ENCODE assay signal across 24 cellular contexts in the genomic region with DNA sequence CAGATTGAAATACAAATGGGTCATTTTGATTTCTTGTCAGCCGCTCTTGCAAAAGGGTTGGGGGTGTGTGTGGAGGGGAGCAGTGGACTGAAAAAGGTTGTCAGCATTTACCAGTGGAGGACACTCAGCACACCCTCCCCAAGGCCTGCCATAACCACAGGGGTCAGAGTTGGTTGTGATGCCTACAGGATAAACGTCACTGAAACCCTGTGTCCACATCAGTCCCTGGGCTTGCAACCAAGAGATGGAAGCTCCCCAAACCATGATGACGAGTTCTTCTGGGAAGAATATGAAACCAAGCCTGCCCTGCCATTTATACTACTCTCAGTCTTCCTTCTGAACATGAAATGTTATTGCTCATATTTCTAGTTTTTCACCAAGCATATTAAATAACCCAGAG. TPM values are rescaled to one million over a fixed set of nuclear protein-coding genes. Genes with fewer than 3 reads are reported as not detected.
DNase-seq lines count a peak whose midpoint lies in the region; ATAC-seq and TF ChIP-seq lines count a peak whose summit lies in the region.
"Had no signal": no experiment of that assay in that cellular context is flagged by ENCODE, and none has a peak within 500 bp of the region (broad histone marks: within the 10 kb centered on the region; RNA-seq: fewer than 3 reads in every experiment).

No MANE protein-coding gene starts in this region.

- H3K36me3 Mint-ChIP-seq in activated naive CD4-positive, alpha-beta T cell treated with anti-CD3 and anti-CD28 coated beads, Interleukin-2, amount 50 U/mL, for 24 hours: peaks cover under 1% of the 10 kb centered on the region
- peaks cover 2% of the 10 kb centered on the region for H3K36me3 Mint-ChIP-seq in activated naive CD8-positive, alpha-beta T cell treated with anti-CD3 and anti-CD28 coated beads, Interleukin-2, amount 50 U/mL, for 24 hours (ENCODE audit: low read depth)

- H3K4me3 Mint-ChIP-seq in activated naive CD4-positive, alpha-beta T cell treated with anti-CD3 and anti-CD28 coated beads, Interleukin-2, amount 50 U/mL, for 24 hours: no peak overlapping the region
- H3K4me3 Mint-ChIP-seq in activated naive CD8-positive, alpha-beta T cell treated with anti-CD3 and anti-CD28 coated beads, Interleukin-2, amount 50 U/mL, for 24 hours: no peak overlapping the region
- H3K4me3 Mint-ChIP-seq: activated naive CD4-positive, alpha-beta T cell treated with anti-CD3 and anti-CD28 coated beads for 36 hours; memory B cell had no signal

- peak overlapping the region; percentile 39 for H3K27ac Mint-ChIP-seq in activated naive CD4-positive, alpha-beta T cell treated with anti-CD3 and anti-CD28 coated beads, Interleukin-2, amount 50 U/mL, for 24 hours
- H3K27ac Mint-ChIP-seq in activated naive CD8-positive, alpha-beta T cell treated with anti-CD3 and anti-CD28 coated beads, Interleukin-2, amount 50 U/mL, for 24 hours: no peak overlapping the region
- H3K27ac Mint-ChIP-seq: activated naive CD4-positive, alpha-beta T cell treated with anti-CD3 and anti-CD28 coated beads for 36 hours; memory B cell had no signal

- H3K9me3 ChIP-seq in adipocyte (ENCODE audit: control insufficient read depth, low read length): no peaks in the 10 kb centered on the region
- H3K9me3 ChIP-seq in skeletal muscle tissue (ENCODE audit: control insufficient read depth in 3 of 3, low read length in 3 of 3): no peaks in the 10 kb centered on the region
- H3K9me3 ChIP-seq in adrenal gland (replicated peaks in 1 of 3): no peaks in the 10 kb centered on the region
- H3K9me3 ChIP-seq: ascending aorta, Caco-2, upper lobe of left lung had no signal

- H3K27me3 Mint-ChIP-seq in activated naive CD4-positive, alpha-beta T cell treated with anti-CD3 and anti-CD28 coated beads, Interleukin-2, amount 50 U/mL, for 24 hours: no peaks in the 10 kb centered on the region
- H3K27me3 Mint-ChIP-seq in activated naive CD8-positive, alpha-beta T cell treated with anti-CD3 and anti-CD28 coated beads, Interleukin-2, amount 50 U/mL, for 24 hours: no peaks in the 10 kb centered on the region

- DNase-seq in activated naive CD4-positive, alpha-beta T cell (lab: John Stamatoyannopoulos, UW): no peak
- DNase-seq in adipocyte (ENCODE audit: low read depth) (no peak), fibroblast of pulmonary artery (ENCODE audit: low read depth) (peak; percentile 48), adrenal gland (no peak)
- DNase-seq in activated naive CD8-positive, alpha-beta T cell treated with anti-CD3 and anti-CD28 coated beads, Interleukin-2, amount 50 U/mL, for 24 hours: no peak
- DNase-seq: activated CD4-positive, CD25-positive, alpha-beta regulatory T cell treated with anti-CD3 and anti-CD28 coated beads, Interleukin-2, amount 50 U/mL, for 72 hours; activated CD8-positive, alpha-beta memory T cell treated with anti-CD3 and anti-CD28 coated beads for 24 hours; activated naive CD4-positive, alpha-beta T cell treated with anti-CD3 and anti-CD28 coated beads for 36 hours; activated T-cell treated with anti-CD3 and anti-CD28 coated beads, Interleukin-2, amount 50 U/mL, for 48 hours; Caco-2; erythroblast; glutamatergic neuron; NCI-H146; NCI-H524 treated with DMSO at 0.1 percent for 48 hours; T-helper 9 cell; upper lobe of left lung had no signal

- intact Hi-C loops in adrenal gland (cut with DNase I): no loop called here

- WGBS in adrenal gland, 4 donors: 81 to 95% (median 85%) methylated on average over 3 of the region's 3 CpGs

- TF ChIP-seq POLR2A in adrenal gland (IDR thresholded peaks at IDR 0.05): no peak

- no peaks in the 10 kb centered on the region for H3K9me3 Mint-ChIP-seq in activated naive CD4-positive, alpha-beta T cell treated with anti-CD3 and anti-CD28 coated beads, Interleukin-2, amount 50 U/mL, for 24 hours
- peaks cover 2% of the 10 kb centered on the region for H3K9me3 Mint-ChIP-seq in activated naive CD8-positive, alpha-beta T cell treated with anti-CD3 and anti-CD28 coated beads, Interleukin-2, amount 50 U/mL, for 24 hours
- H3K9me3 Mint-ChIP-seq: activated naive CD4-positive, alpha-beta T cell treated with anti-CD3 and anti-CD28 coated beads for 36 hours had no signal

- TF ChIP-seq CTCF in fibroblast of pulmonary artery (IDR thresholded peaks at IDR 0.05; ENCODE audit: low read length, missing control alignments) (no peak), adrenal gland (IDR thresholded peaks at IDR 0.05) (no peak)

- peaks cover 3% of the 10 kb centered on the region for H3K4me1 Mint-ChIP-seq in activated naive CD4-positive, alpha-beta T cell treated with anti-CD3 and anti-CD28 coated beads, Interleukin-2, amount 50 U/mL, for 24 hours
- peaks cover 6% of the 10 kb centered on the region for H3K4me1 Mint-ChIP-seq in activated naive CD8-positive, alpha-beta T cell treated with anti-CD3 and anti-CD28 coated beads, Interleukin-2, amount 50 U/mL, for 24 hours

- H3K9ac ChIP-seq in adipocyte (ENCODE audit: low read length) (peak overlapping the region; percentile 10), skeletal muscle tissue (ENCODE audit: low read depth in 1 of 3, low read length in 3 of 3) (no peak overlapping the region)
- H3K9ac ChIP-seq: BLaER1 treated with 17β-estradiol and CSF1 and Interleukin-3, amounts not matched to agents 10 nM and 100 nM had no signal

- H3K36me3 ChIP-seq in adipocyte (ENCODE audit: control insufficient read depth, insufficient read depth, low read length, severe bottlenecking) (no peaks in the 10 kb centered on the region), skeletal muscle tissue (ENCODE audit: control insufficient read depth in 3 of 3, insufficient read depth in 3 of 3, low read length in 3 of 3) (peaks cover 32 to 42% (median 39%) of the 10 kb centered on the region in 3 donors), adrenal gland (replicated peaks in 1 of 2) (peaks cover 0 to 17% of the 10 kb centered on the region in 2 donors)

- H3K27ac ChIP-seq in skeletal muscle tissue (ENCODE audit: low read depth, low read length) (peak overlapping the region; percentile 26), adrenal gland (no peak overlapping the region)
- H3K27ac ChIP-seq: 22Rv1; ascending aorta; BLaER1 treated with 17β-estradiol and CSF1 and Interleukin-3, amounts not matched to agents 10 nM and 100 nM; upper lobe of left lung had no signal

- H3K27me3 ChIP-seq in adipocyte (replicated peaks; ENCODE audit: control insufficient read depth, insufficient read depth, low read length) (no peaks in the 10 kb centered on the region), skeletal muscle tissue (ENCODE audit: control insufficient read depth in 3 of 3, insufficient read depth in 3 of 3, low read length in 3 of 3) (no peaks in the 10 kb centered on the region), adrenal gland (no peaks in the 10 kb centered on the region)
- H3K27me3 ChIP-seq: ascending aorta; BLaER1 treated with 17β-estradiol and CSF1 and Interleukin-3, amounts not matched to agents 10 nM and 100 nM; upper lobe of left lung had no signal

- H3K4me1 ChIP-seq in adipocyte (ENCODE audit: control insufficient read depth, insufficient read depth, low read length) (peaks cover 23% of the 10 kb centered on the region), skeletal muscle tissue (ENCODE audit: control insufficient read depth in 3 of 3, insufficient read depth in 3 of 3, low read length in 3 of 3) (peaks cover 0 to 13% (median 4%) of the 10 kb centered on the region in 3 donors), adrenal gland (replicated peaks in 1 of 2) (peaks cover 0 to 7% of the 10 kb centered on the region in 2 donors)
- H3K4me1 ChIP-seq: ascending aorta, Caco-2, upper lobe of left lung had no signal

- H3K4me3 ChIP-seq in adipocyte (ENCODE audit: low read length): peak overlapping the region; percentile 14
- no peak overlapping the region for H3K4me3 ChIP-seq in fibroblast of pulmonary artery (replicated peaks; ENCODE audit: low read depth, low read length)
- H3K4me3 ChIP-seq in skeletal muscle tissue (ENCODE audit: low read length in 3 of 3): no peak overlapping the region
- H3K4me3 ChIP-seq in adrenal gland: no peak overlapping the region
- H3K4me3 ChIP-seq: ascending aorta; BLaER1 treated with 17β-estradiol and CSF1 and Interleukin-3, amounts not matched to agents 10 nM and 100 nM; upper lobe of left lung had no signal

- ATAC-seq in GM18858 (IDR thresholded peaks at IDR 0.05; ENCODE audit: unreplicated experiment): no peak
- no peak for ATAC-seq in activated naive CD8-positive, alpha-beta T cell treated with anti-CD3 and anti-CD28 coated beads, Interleukin-2, amount 50 U/mL, for 24 hours
- ATAC-seq: SK-N-SH treated with all-trans-retinoic acid at 6 μM for 48 hours had no signal

RNA-seq across cellular contexts. Expression of a gene that starts 54.0 kb away (rescaled TPM):
- total RNA-seq in skeletal muscle tissue (28.2 TPM), adrenal gland (10 to 100 TPM; 15.1 to 42.2 (median 26.8) TPM)
- 10 to 100 TPM in 2 of 3 donors, 1 to 10 TPM in 1; 8.8 to 45.9 (median 17.7) TPM for polyA plus RNA-seq in adrenal gland
